In the genomic region with DNA sequence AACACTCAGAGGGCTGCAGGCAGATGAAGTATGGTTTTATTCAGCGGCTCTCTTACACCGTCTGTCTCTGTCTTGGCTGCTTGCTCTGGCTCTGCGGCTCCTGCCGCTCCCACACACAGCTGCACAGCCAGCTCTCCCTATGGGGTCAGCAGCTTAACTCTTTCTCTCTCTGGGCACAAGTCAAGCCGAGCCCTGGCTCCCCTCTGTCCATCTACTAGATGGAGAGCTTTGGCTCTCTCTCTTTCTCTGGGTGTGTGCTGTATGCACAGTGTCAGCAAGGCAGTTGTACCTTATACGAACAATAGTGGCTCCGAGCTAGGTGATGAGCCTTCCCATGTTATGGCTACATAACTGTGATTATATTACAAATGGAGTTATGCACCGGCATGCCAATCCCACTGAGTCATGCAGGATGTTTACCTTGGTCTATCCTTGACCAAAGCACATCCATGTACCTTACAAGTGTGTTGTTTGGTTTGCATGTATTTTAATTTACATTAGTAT, we compare ENCODE assay signal across 10 cellular contexts. TPM values are rescaled to one million over a fixed set of nuclear protein-coding genes. Genes with fewer than 3 reads are reported as not detected.
DNase-seq lines count a peak whose midpoint lies in the region; ATAC-seq and TF ChIP-seq lines count a peak whose summit lies in the region.
"Had no signal": no experiment of that assay in that cellular context is flagged by ENCODE, and none has a peak within 500 bp of the region (broad histone marks: within the 10 kb centered on the region; RNA-seq: fewer than 3 reads in every experiment).

No MANE protein-coding gene starts in this region.

- H3K27ac Mint-ChIP-seq in activated T-helper 1 cell treated with anti-CD3 and anti-CD28 coated beads, Interleukin-12 subunit alpha, Interleukin-12 subunit beta, Interleukin-2, Interleukin-4 antibody, amounts not matched to agents 30 ng/mL and 10 ng/mL and 1 ng/mL, durations not matched to agents 14 hours and 24 hours and 36 hours, result no peak overlapping the region

- H3K79me2 ChIP-seq in fibroblast of lung (ENCODE audit: control insufficient read depth, insufficient read depth, low read length), result no peaks in the 10 kb centered on the region

- H3K4me3 ChIP-seq in RWPE2 (ENCODE audit: severe bottlenecking), result no peak overlapping the region
- peak overlapping the region in 1 of 4 experiments; percentile 9 for H3K4me3 ChIP-seq in fibroblast of lung (replicated peaks in 1 of 4; ENCODE audit: control extremely low read depth in 1 of 4, insufficient read depth in 1 of 4, low read depth in 3 of 4, low read length in 4 of 4)
- H3K4me3 ChIP-seq: SK-N-MC had no signal

- H3K9me3 Mint-ChIP-seq in activated T-helper 1 cell treated with anti-CD3 and anti-CD28 coated beads, Interleukin-12 subunit alpha, Interleukin-12 subunit beta, Interleukin-2, Interleukin-4 antibody, amounts not matched to agents 30 ng/mL and 10 ng/mL and 1 ng/mL, durations not matched to agents 14 hours and 24 hours and 36 hours, result no peaks in the 10 kb centered on the region

- H3K36me3 Mint-ChIP-seq in activated T-helper 1 cell treated with anti-CD3 and anti-CD28 coated beads, Interleukin-12 subunit alpha, Interleukin-12 subunit beta, Interleukin-2, Interleukin-4 antibody, amounts not matched to agents 30 ng/mL and 10 ng/mL and 1 ng/mL, durations not matched to agents 14 hours and 24 hours and 36 hours (ENCODE audit: low read depth), result no peaks in the 10 kb centered on the region

- intact Hi-C loops in activated T-helper 1 cell treated with anti-CD3 and anti-CD28 coated beads, Interleukin-12 subunit alpha, Interleukin-12 subunit beta, Interleukin-2, Interleukin-4 antibody, amounts not matched to agents 30 ng/mL and 10 ng/mL and 1 ng/mL, durations not matched to agents 14 hours and 24 hours and 36 hours (cut with micrococcal nuclease), result no loop called here

- H3K4me1 ChIP-seq in RWPE2 (ENCODE audit: insufficient read depth, poor library complexity, severe bottlenecking), result peaks cover 51% of the 10 kb centered on the region
- H3K4me1 ChIP-seq in fibroblast of lung (ENCODE audit: control insufficient read depth, extremely low read depth, insufficient read depth, low read length), result peaks cover 20% of the 10 kb centered on the region

- H3K27me3 Mint-ChIP-seq in activated T-helper 1 cell treated with anti-CD3 and anti-CD28 coated beads, Interleukin-12 subunit alpha, Interleukin-12 subunit beta, Interleukin-2, Interleukin-4 antibody, amounts not matched to agents 30 ng/mL and 10 ng/mL and 1 ng/mL, durations not matched to agents 14 hours and 24 hours and 36 hours (ENCODE audit: insufficient read depth), result peaks cover 19% of the 10 kb centered on the region

- no peak overlapping the region for H2AFZ ChIP-seq in fibroblast of lung (ENCODE audit: low read length)

- H3K27me3 ChIP-seq in RWPE2 (ENCODE audit: insufficient read depth, poor library complexity, severe bottlenecking) (no peaks in the 10 kb centered on the region), fibroblast of lung (ENCODE audit: control insufficient read depth, insufficient read depth, low read length) (no peaks in the 10 kb centered on the region)

- H4K20me1 ChIP-seq in fibroblast of lung (ENCODE audit: control insufficient read depth, extremely low read depth, insufficient read depth, low read length), result no peaks in the 10 kb centered on the region

- H3K36me3 ChIP-seq in RWPE2 (ENCODE audit: low read depth), result no peaks in the 10 kb centered on the region
- H3K36me3 ChIP-seq in fibroblast of lung (ENCODE audit: control insufficient read depth, insufficient read depth, low read length), result no peaks in the 10 kb centered on the region

- ATAC-seq in RWPE2 (ENCODE audit: low read depth) (peak; percentile 85), GM21360 (IDR thresholded peaks at IDR 0.05; ENCODE audit: unreplicated experiment) (no peak)

- TF ChIP-seq CTCF in RWPE2 (IDR thresholded peaks at IDR 0.05; ENCODE audit: poor library complexity, severe bottlenecking), result no peak
- no peak for TF ChIP-seq CTCF in fibroblast of lung (conservative IDR thresholded peaks at IDR 0.05 in 1 of 2, IDR thresholded peaks at IDR 0.05 in 1 of 2; ENCODE audit: low read depth in 1 of 2, low read length in 2 of 2)

- H3K4me2 ChIP-seq in fibroblast of lung (ENCODE audit: extremely low read depth, insufficient read depth, low read length), result peak overlapping the region; percentile 39

- no peak overlapping the region for H3K4me3 Mint-ChIP-seq in activated T-helper 1 cell treated with anti-CD3 and anti-CD28 coated beads, Interleukin-12 subunit alpha, Interleukin-12 subunit beta, Interleukin-2, Interleukin-4 antibody, amounts not matched to agents 30 ng/mL and 10 ng/mL and 1 ng/mL, durations not matched to agents 14 hours and 24 hours and 36 hours

- H3K9me3 ChIP-seq in RWPE2 (ENCODE audit: severe bottlenecking), result no peaks in the 10 kb centered on the region
- no peaks in the 10 kb centered on the region for H3K9me3 ChIP-seq in fibroblast of lung (ENCODE audit: control insufficient read depth, insufficient read depth, low read depth, low read length)

- no peaks in the 10 kb centered on the region for H3K4me1 Mint-ChIP-seq in activated T-helper 1 cell treated with anti-CD3 and anti-CD28 coated beads, Interleukin-12 subunit alpha, Interleukin-12 subunit beta, Interleukin-2, Interleukin-4 antibody, amounts not matched to agents 30 ng/mL and 10 ng/mL and 1 ng/mL, durations not matched to agents 14 hours and 24 hours and 36 hours (ENCODE audit: low read depth)

- H3K27ac ChIP-seq in RWPE2 (ENCODE audit: poor library complexity, severe bottlenecking), result peak overlapping the region; percentile 95
- peak overlapping the region; percentile 54 for H3K27ac ChIP-seq in fibroblast of lung (ENCODE audit: insufficient read depth, low read length)
- H3K27ac ChIP-seq: SK-N-MC had no signal

- no peak overlapping the region for H3K9ac ChIP-seq in fibroblast of lung (ENCODE audit: insufficient read depth, low read length)

- DNase-seq in DMS53 treated with DMSO at 0.1 percent for 48 hours (lab: John Stamatoyannopoulos, UW; ENCODE audit: unreplicated experiment) (peak; percentile 78), RWPE2 (ENCODE audit: low spot score) (peak; percentile 87), fibroblast of lung (ENCODE audit: low read depth in 2 of 2) (peak; percentile 75 to 84), occipital lobe (lab: John Stamatoyannopoulos, UW) (peak; percentile 46), activated T-cell treated with anti-CD3 and anti-CD28 coated beads for 4 hours (no peak), Kasumi-1 (lab: John Stamatoyannopoulos, UW) (no peak)
- DNase-seq in activated T-helper 1 cell treated with anti-CD3 and anti-CD28 coated beads, Interleukin-12 subunit alpha, Interleukin-12 subunit beta, Interleukin-2, Interleukin-4 antibody, amounts not matched to agents 30 ng/mL and 10 ng/mL and 1 ng/mL, durations not matched to agents 14 hours and 24 hours and 36 hours (ENCODE audit: low spot score), result no peak
- DNase-seq: DMS79 treated with DMSO at 0.1 percent for 48 hours had no signal

RNA-seq across cellular contexts. Expression of a gene that starts 19.3 kb away (rescaled TPM):
- 46.2 and 58.6 TPM in 2 replicates for total RNA-seq in fibroblast of lung
- 191 and 220 TPM in 2 replicates for polyA plus RNA-seq in fibroblast of lung
- 151 and 193 TPM in 2 replicates for polyA plus RNA-seq in fibroblast of lung (2012)
- 27.8 and 48.6 TPM in 2 replicates for polyA minus RNA-seq in fibroblast of lung (ENCODE audit: low replicate concordance)
- 128 TPM for total RNA-seq in occipital lobe
- total RNA-seq in activated T-helper 1 cell treated with anti-CD3 and anti-CD28 coated beads, Interleukin-12 subunit alpha, Interleukin-12 subunit beta, Interleukin-2, Interleukin-4 antibody, amounts not matched to agents 30 ng/mL and 10 ng/mL and 1 ng/mL, durations not matched to agents 14 hours and 24 hours and 36 hours, result 181 and 183 TPM in 2 replicates

Comparison
In these comparisons a context has a peak if more than half of its experiments do, and no peak if none do; other contexts are left out.
1. DNase-seq: peak in DMS53 treated with DMSO at 0.1 percent for 48 hours (single experiment), RWPE2 (single experiment), fibroblast of lung (2 of 2) and occipital lobe (single experiment); none in activated T-cell treated with anti-CD3 and anti-CD28 coated beads for 4 hours (single experiment), Kasumi-1 (0 of 2) and activated T-helper 1 cell treated with anti-CD3 and anti-CD28 coated beads, Interleukin-12 subunit alpha, Interleukin-12 subunit beta, Interleukin-2, Interleukin-4 antibody, amounts not matched to agents 30 ng/mL and 10 ng/mL and 1 ng/mL, durations not matched to agents 14 hours and 24 hours and 36 hours (single experiment).